ENCODE assay signal across 27 cellular contexts in the genomic region with DNA sequence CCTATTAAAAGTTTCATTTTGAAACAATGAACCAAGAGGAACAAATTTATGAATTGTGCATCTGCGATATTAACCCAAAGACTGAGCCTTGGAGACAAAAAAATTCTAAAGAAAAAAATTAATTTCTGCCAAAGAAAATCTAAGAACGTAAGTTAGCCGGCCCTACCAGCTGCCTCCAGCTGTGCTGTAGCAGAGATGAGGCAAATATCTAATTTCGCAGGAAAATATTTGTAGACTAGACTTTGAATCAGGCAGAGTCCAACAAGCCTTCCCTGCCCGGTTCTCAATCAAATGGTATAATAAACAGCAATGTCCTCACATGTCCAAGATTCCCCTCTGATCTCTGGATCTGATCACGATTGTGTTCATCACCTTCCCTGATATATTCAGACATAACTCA.
"Had no signal": no experiment of that assay in that cellular context is flagged by ENCODE, and none has a peak within 500 bp of the region (broad histone marks: within the 10 kb centered on the region; RNA-seq: fewer than 3 reads in every experiment).

No MANE protein-coding gene starts in this region.

- H3K4me1 Mint-ChIP-seq: stimulated activated naive CD8-positive, alpha-beta T cell treated with anti-CD3 and anti-CD28 coated beads, Interleukin-15, amount 100 ng/mL, for 72 hours had no signal

- H3K27me3 Mint-ChIP-seq: natural killer cell treated with Interleukin-12 subunit alpha and Interleukin-12 subunit beta and Interleukin-15 and Interleukin-18, amount 100 ng/mL, for 72 hours; stimulated activated memory B cell treated with anti-CD40 and anti-IgM and Interleukin-4, amounts not matched to agents 10 μg/mL and 1 μg/mL and 100 μg/mL, for 72 hours; stimulated activated naive CD8-positive, alpha-beta T cell treated with anti-CD3 and anti-CD28 coated beads, Interleukin-15, amount 100 ng/mL, for 72 hours had no signal

- H3K36me3 ChIP-seq: thyroid gland, transverse colon, upper lobe of left lung, vagina had no signal

- H3K4me1 ChIP-seq: parathyroid adenoma, psoas muscle, thyroid gland, transverse colon, vagina had no signal

- H3K27ac ChIP-seq: parathyroid adenoma, psoas muscle, skin epidermis, thyroid gland, transverse colon, upper lobe of left lung, vagina had no signal

- H3K36me3 Mint-ChIP-seq: naive thymus-derived CD4-positive, alpha-beta T cell had no signal

- H3K27me3 ChIP-seq: thyroid gland, transverse colon, upper lobe of left lung, vagina had no signal

- ATAC-seq: left lobe of liver; mucosa of descending colon; naive thymus-derived CD4-positive, alpha-beta T cell; natural killer cell treated with Interleukin-12 subunit alpha and Interleukin-12 subunit beta and Interleukin-15 and Interleukin-18, amount 100 ng/mL, for 72 hours; psoas muscle; sciatic nerve; stimulated activated memory B cell treated with anti-CD40 and anti-IgM and Interleukin-4, amounts not matched to agents 10 μg/mL and 1 μg/mL and 100 μg/mL, for 72 hours; stimulated activated naive CD8-positive, alpha-beta T cell treated with anti-CD3 and anti-CD28 coated beads, Interleukin-15, amount 100 ng/mL, for 72 hours had no signal

- DNase-seq: hippocampal formation; kidney glomerular epithelial cell; left cardiac atrium; midbrain; mucosa of descending colon; naive thymus-derived CD4-positive, alpha-beta T cell; nucleus accumbens; psoas muscle; stimulated activated CD4-positive, alpha-beta T cell treated with anti-CD3 and anti-CD28 coated beads, Interleukin-12 subunit alpha, Interleukin-12 subunit beta, amount 100 ng/mL, for 4 hours; stimulated activated CD4-positive, alpha-beta T cell treated with anti-CD3 and anti-CD28 coated beads, Interleukin-15, amount 100 ng/mL, for 24 hours; stimulated activated CD4-positive, alpha-beta T cell treated with anti-CD3 and anti-CD28 coated beads, Interleukin-2, amount 100 ng/mL, for 24 hours; stimulated activated CD4-positive, alpha-beta T cell treated with anti-CD3 and anti-CD28 coated beads, Interleukin-4, amount 100 ng/mL, for 1 hour; stimulated activated naive CD4-positive, alpha-beta T cell treated with Interleukin-2 at 50 U/mL for 16 hours; stimulated activated naive CD8-positive, alpha-beta T cell treated with anti-CD3 and anti-CD28 coated beads, Interleukin-15, amount 100 ng/mL, for 72 hours; substantia nigra; thyroid gland; transverse colon; upper lobe of left lung had no signal

- H3K4me3 ChIP-seq: lung, mucosa of descending colon, psoas muscle, skin epidermis, thyroid gland, transverse colon, upper lobe of left lung, vagina had no signal

- H3K4me3 Mint-ChIP-seq: naive thymus-derived CD4-positive, alpha-beta T cell; natural killer cell treated with Interleukin-12 subunit alpha and Interleukin-12 subunit beta and Interleukin-15 and Interleukin-18, amount 100 ng/mL, for 72 hours; neural crest cell; stimulated activated memory B cell treated with anti-CD40 and anti-IgM and Interleukin-4, amounts not matched to agents 10 μg/mL and 1 μg/mL and 100 μg/mL, for 72 hours; stimulated activated naive CD8-positive, alpha-beta T cell treated with anti-CD3 and anti-CD28 coated beads, Interleukin-15, amount 100 ng/mL, for 72 hours had no signal

- H3K9me3 Mint-ChIP-seq: naive thymus-derived CD4-positive, alpha-beta T cell; natural killer cell treated with Interleukin-12 subunit alpha and Interleukin-12 subunit beta and Interleukin-15 and Interleukin-18, amount 100 ng/mL, for 72 hours; stimulated activated memory B cell treated with anti-CD40 and anti-IgM and Interleukin-4, amounts not matched to agents 10 μg/mL and 1 μg/mL and 100 μg/mL, for 72 hours; stimulated activated naive CD8-positive, alpha-beta T cell treated with anti-CD3 and anti-CD28 coated beads, Interleukin-15, amount 100 ng/mL, for 72 hours had no signal

- H3K9me3 ChIP-seq: mucosa of descending colon, psoas muscle, thyroid gland, transverse colon, upper lobe of left lung, vagina had no signal

- H3K27ac Mint-ChIP-seq: naive thymus-derived CD4-positive, alpha-beta T cell; natural killer cell treated with Interleukin-12 subunit alpha and Interleukin-12 subunit beta and Interleukin-15 and Interleukin-18, amount 100 ng/mL, for 72 hours; stimulated activated memory B cell treated with anti-CD40 and anti-IgM and Interleukin-4, amounts not matched to agents 10 μg/mL and 1 μg/mL and 100 μg/mL, for 72 hours; stimulated activated naive CD8-positive, alpha-beta T cell treated with anti-CD3 and anti-CD28 coated beads, Interleukin-15, amount 100 ng/mL, for 72 hours had no signal
